1 cellular context compared by ENCODE assay signal in genomic region chr7:131533566-131534561, GRCh38.
TF ChIP-seq lines count a peak whose summit lies in the region.

No MANE protein-coding gene starts in this region.

TF ChIP-seq in IMR-90, 13 proteins besides CTCF, POLR2A, EP300 and RAD21:
- TF ChIP-seq ELK1 (IDR thresholded peaks at IDR 0.05; ENCODE audit: borderline replicate concordance, low read depth, low read length) (no peak), RFX5 (IDR thresholded peaks at IDR 0.05; ENCODE audit: low read depth, low read length) (no peak), USF2 (IDR thresholded peaks at IDR 0.05; ENCODE audit: low read depth, low read length) (no peak), CHD1 (IDR thresholded peaks at IDR 0.05; ENCODE audit: low read depth, low read length) (no peak), MXI1 (IDR thresholded peaks at IDR 0.05; ENCODE audit: borderline replicate concordance, low read depth, low read length) (no peak), SMC3 (IDR thresholded peaks at IDR 0.05; ENCODE audit: low read depth, low read length) (no peak), FOS (IDR thresholded peaks at IDR 0.05; ENCODE audit: low read depth, low read length) (no peak), NFE2L2 (IDR thresholded peaks at IDR 0.05; ENCODE audit: low read depth, low read length) (no peak), RCOR1 (IDR thresholded peaks at IDR 0.05; ENCODE audit: insufficient replicate concordance, low read length) (no peak)
